1 cellular context compared by ENCODE assay signal in genomic region chr11:90774727-90775572, GRCh38.
TF ChIP-seq lines count a peak whose summit lies in the region.

No MANE protein-coding gene starts in this region.

TF ChIP-seq in H1, 55 proteins besides CTCF, POLR2A, EP300 and RAD21 (continued from another document):
- TF ChIP-seq JUND (IDR thresholded peaks at IDR 0.05; ENCODE audit: low read length) (no peak), SIX5 (IDR thresholded peaks at IDR 0.05; ENCODE audit: low read depth, low read length) (no peak), RNF2 (IDR thresholded peaks at IDR 0.05; ENCODE audit: borderline replicate concordance, low read depth, low read length, missing control alignments, poor library complexity, severe bottlenecking) (no peak), YY1 (IDR thresholded peaks at IDR 0.05; ENCODE audit: low read depth, low read length) (no peak), SP1 (IDR thresholded peaks at IDR 0.05; ENCODE audit: low read depth, low read length) (0 out of 2 replicates have a peak, but pooled peaks have one; percentile 28), TEAD4 (IDR thresholded peaks at IDR 0.05; ENCODE audit: low read depth, low read length) (peak; percentile 41; the same call in 1 of the 2 replicates), ASH2L (IDR thresholded peaks at IDR 0.05; ENCODE audit: low read length) (no peak), ATF2 (IDR thresholded peaks at IDR 0.05; ENCODE audit: low read length) (no peak), ATF3 (IDR thresholded peaks at IDR 0.05; ENCODE audit: insufficient read depth, low read depth, low read length) (no peak), KDM1A (IDR thresholded peaks at IDR 0.05; ENCODE audit: borderline replicate concordance, low read length) (no peak), CBX8 (IDR thresholded peaks at IDR 0.05; ENCODE audit: borderline replicate concordance, low read depth, low read length) (no peak)
TF ChIP-seq in H1: peak in this region for 2.
